1 cellular context compared by ENCODE assay signal in genomic region chr6:125945378-125946141, GRCh38.
A peak's percentile ranks its signal among the peaks of the same experiment; 100 is the strongest.
TF ChIP-seq lines count a peak whose summit lies in the region.

No MANE protein-coding gene starts in this region.

TF ChIP-seq in K562, 482 proteins besides CTCF, POLR2A, EP300 and RAD21 (continued from another document and continues in another):
- TF ChIP-seq, protein P1, sequence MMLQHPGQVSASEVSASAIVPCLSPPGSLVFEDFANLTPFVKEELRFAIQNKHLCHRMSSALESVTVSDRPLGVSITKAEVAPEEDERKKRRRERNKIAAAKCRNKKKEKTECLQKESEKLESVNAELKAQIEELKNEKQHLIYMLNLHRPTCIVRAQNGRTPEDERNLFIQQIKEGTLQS (IDR thresholded peaks at IDR 0.05) = peak; percentile 58
- TF ChIP-seq, protein P1 (CRISPR knock-in tag; conservative IDR thresholded peaks at IDR 0.05) = no peak
- TF ChIP-seq FOS (IDR thresholded peaks at IDR 0.05; ENCODE audit: extremely low read depth, insufficient read length) = peak; percentile 25
- TF ChIP-seq, protein P2, sequence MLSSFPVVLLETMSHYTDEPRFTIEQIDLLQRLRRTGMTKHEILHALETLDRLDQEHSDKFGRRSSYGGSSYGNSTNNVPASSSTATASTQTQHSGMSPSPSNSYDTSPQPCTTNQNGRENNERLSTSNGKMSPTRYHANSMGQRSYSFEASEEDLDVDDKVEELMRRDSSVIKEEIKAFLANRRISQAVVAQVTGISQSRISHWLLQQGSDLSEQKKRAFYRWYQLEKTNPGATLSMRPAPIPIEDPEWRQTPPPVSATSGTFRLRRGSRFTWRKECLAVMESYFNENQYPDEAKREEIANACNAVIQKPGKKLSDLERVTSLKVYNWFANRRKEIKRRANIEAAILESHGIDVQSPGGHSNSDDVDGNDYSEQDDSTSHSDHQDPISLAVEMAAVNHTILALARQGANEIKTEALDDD (IDR thresholded peaks at IDR 0.05) = peak; percentile 38; the same call in 1 of the 2 replicates
- no peak for TF ChIP-seq FOXJ3 (CRISPR knock-in tag; IDR thresholded peaks at IDR 0.05)
- peak; percentile 79 for TF ChIP-seq C11orf30 (IDR thresholded peaks at IDR 0.05; ENCODE audit: low read depth)
- TF ChIP-seq SMARCE1 (IDR thresholded peaks at IDR 0.05) = peak; percentile 28; the same call in 1 of the 2 replicates
- TF ChIP-seq BMI1 (IDR thresholded peaks at IDR 0.05; ENCODE audit: low read length) = no peak
- TF ChIP-seq FOXK2 (conservative IDR thresholded peaks at IDR 0.05 in 1 of 2, IDR thresholded peaks at IDR 0.05 in 1 of 2; ENCODE audit: low read depth in 2 of 2) = peak in 1 of 2 experiments; percentile 33; a peak in 1 of 4 replicates
- TF ChIP-seq DPF2 (IDR thresholded peaks at IDR 0.05) = peak; percentile 79; the same call in 1 of the 2 replicates
- TF ChIP-seq, protein P3, sequence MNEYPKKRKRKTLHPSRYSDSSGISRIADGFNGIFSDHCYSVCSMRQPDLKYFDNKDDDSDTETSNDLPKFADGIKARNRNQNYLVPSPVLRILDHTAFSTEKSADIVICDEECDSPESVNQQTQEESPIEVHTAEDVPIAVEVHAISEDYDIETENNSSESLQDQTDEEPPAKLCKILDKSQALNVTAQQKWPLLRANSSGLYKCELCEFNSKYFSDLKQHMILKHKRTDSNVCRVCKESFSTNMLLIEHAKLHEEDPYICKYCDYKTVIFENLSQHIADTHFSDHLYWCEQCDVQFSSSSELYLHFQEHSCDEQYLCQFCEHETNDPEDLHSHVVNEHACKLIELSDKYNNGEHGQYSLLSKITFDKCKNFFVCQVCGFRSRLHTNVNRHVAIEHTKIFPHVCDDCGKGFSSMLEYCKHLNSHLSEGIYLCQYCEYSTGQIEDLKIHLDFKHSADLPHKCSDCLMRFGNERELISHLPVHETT (CRISPR knock-in tag; conservative IDR thresholded peaks at IDR 0.05 in 1 of 2, IDR thresholded peaks at IDR 0.05 in 1 of 2) = 0 out of 4 replicates have a peak, but pooled peaks of 1 of the 2 experiments have one; percentile 15
- TF ChIP-seq, protein P4, sequence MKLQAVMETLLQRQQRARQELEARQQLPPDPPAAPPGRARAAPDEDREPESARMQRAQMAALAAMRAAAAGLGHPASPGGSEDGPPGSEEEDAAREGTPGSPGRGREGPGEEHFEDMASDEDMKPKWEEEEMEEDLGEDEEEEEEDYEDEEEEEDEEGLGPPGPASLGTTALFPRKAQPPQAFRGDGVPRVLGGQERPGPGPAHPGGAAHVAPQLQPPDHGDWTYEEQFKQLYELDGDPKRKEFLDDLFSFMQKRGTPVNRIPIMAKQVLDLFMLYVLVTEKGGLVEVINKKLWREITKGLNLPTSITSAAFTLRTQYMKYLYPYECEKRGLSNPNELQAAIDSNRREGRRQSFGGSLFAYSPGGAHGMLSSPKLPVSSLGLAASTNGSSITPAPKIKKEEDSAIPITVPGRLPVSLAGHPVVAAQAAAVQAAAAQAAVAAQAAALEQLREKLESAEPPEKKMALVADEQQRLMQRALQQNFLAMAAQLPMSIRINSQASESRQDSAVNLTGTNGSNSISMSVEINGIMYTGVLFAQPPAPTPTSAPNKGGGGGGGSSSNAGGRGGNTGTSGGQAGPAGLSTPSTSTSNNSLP (IDR thresholded peaks at IDR 0.05; ENCODE audit: borderline replicate concordance, low read depth, low read length) = peak; percentile 91
- TF ChIP-seq CBFA2T3 (IDR thresholded peaks at IDR 0.05) = peak; percentile 58
- peak; percentile 62 for TF ChIP-seq ARHGAP35 (IDR thresholded peaks at IDR 0.05; ENCODE audit: partially characterized antibody)
- TF ChIP-seq, protein P5, sequence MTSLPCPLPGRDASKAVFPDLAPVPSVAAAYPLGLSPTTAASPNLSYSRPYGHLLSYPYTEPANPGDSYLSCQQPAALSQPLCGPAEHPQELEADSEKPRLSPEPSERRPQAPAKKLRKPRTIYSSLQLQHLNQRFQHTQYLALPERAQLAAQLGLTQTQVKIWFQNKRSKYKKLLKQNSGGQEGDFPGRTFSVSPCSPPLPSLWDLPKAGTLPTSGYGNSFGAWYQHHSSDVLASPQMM (CRISPR knock-in tag; IDR thresholded peaks at IDR 0.05) = no peak
- 0 out of 2 replicates have a peak, but pooled peaks have one; percentile 10 for TF ChIP-seq KLF6 (CRISPR knock-in tag; IDR thresholded peaks at IDR 0.05; ENCODE audit: borderline replicate concordance)
- TF ChIP-seq HDAC1 (IDR thresholded peaks at IDR 0.05) = peak in 1 of 2 experiments; percentile 41; a peak in 1 of 4 replicates
- 0 out of 2 replicates have a peak, but pooled peaks have one; percentile 71 for TF ChIP-seq ELF4 (CRISPR knock-in tag; IDR thresholded peaks at IDR 0.05)
- TF ChIP-seq, protein P6, sequence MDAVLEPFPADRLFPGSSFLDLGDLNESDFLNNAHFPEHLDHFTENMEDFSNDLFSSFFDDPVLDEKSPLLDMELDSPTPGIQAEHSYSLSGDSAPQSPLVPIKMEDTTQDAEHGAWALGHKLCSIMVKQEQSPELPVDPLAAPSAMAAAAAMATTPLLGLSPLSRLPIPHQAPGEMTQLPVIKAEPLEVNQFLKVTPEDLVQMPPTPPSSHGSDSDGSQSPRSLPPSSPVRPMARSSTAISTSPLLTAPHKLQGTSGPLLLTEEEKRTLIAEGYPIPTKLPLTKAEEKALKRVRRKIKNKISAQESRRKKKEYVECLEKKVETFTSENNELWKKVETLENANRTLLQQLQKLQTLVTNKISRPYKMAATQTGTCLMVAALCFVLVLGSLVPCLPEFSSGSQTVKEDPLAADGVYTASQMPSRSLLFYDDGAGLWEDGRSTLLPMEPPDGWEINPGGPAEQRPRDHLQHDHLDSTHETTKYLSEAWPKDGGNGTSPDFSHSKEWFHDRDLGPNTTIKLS (IDR thresholded peaks at IDR 0.05; ENCODE audit: borderline replicate concordance, low read depth) = no peak
- TF ChIP-seq RCOR1 (IDR thresholded peaks at IDR 0.05; ENCODE audit: borderline replicate concordance in 1 of 2, low read depth in 2 of 2, low read length in 2 of 2) = peak in 1 of 2 experiments; percentile 88; a peak in 2 of 4 replicates
- 0 out of 2 replicates have a peak, but pooled peaks have one; percentile 28 for TF ChIP-seq SNIP1 (IDR thresholded peaks at IDR 0.05; ENCODE audit: low read depth)
- peak; percentile 97 for TF ChIP-seq PRDM10 (IDR thresholded peaks at IDR 0.05; ENCODE audit: partially characterized antibody)
- TF ChIP-seq NBN (IDR thresholded peaks at IDR 0.05; ENCODE audit: low read depth) = 0 out of 2 replicates have a peak, but pooled peaks have one; percentile 24
- TF ChIP-seq ZKSCAN8 (CRISPR knock-in tag; IDR thresholded peaks at IDR 0.05) = peak; percentile 41; the same call in 1 of the 2 replicates
- TF ChIP-seq HDAC2 (IDR thresholded peaks at IDR 0.05) = peak; percentile 41; the same call in 1 of the 2 replicates
- TF ChIP-seq NCOR1 (IDR thresholded peaks at IDR 0.05) = peak; percentile 28; the same call in 1 of the 2 replicates
- TF ChIP-seq OTX1 (CRISPR knock-in tag; IDR thresholded peaks at IDR 0.05) = 0 out of 2 replicates have a peak, but pooled peaks have one; percentile 55
- TF ChIP-seq NFE2L1 (tag; IDR thresholded peaks at IDR 0.05; ENCODE audit: borderline replicate concordance, low read depth) = peak; percentile 13; the same call in 1 of the 2 replicates
- TF ChIP-seq DMBX1 (CRISPR knock-in tag; IDR thresholded peaks at IDR 0.05; ENCODE audit: borderline replicate concordance) = 0 out of 2 replicates have a peak, but pooled peaks have one; percentile 21
- TF ChIP-seq, protein P7, sequence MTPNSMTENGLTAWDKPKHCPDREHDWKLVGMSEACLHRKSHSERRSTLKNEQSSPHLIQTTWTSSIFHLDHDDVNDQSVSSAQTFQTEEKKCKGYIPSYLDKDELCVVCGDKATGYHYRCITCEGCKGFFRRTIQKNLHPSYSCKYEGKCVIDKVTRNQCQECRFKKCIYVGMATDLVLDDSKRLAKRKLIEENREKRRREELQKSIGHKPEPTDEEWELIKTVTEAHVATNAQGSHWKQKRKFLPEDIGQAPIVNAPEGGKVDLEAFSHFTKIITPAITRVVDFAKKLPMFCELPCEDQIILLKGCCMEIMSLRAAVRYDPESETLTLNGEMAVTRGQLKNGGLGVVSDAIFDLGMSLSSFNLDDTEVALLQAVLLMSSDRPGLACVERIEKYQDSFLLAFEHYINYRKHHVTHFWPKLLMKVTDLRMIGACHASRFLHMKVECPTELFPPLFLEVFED (CRISPR knock-in tag; conservative IDR thresholded peaks at IDR 0.05) = 0 out of 2 replicates have a peak, but pooled peaks have one; percentile 41
- TF ChIP-seq CHD2 (IDR thresholded peaks at IDR 0.05; ENCODE audit: low read depth, low read length) = no peak
- 0 out of 2 replicates have a peak, but pooled peaks have one; percentile 35 for TF ChIP-seq ZEB2 (IDR thresholded peaks at IDR 0.05)
- no peak for TF ChIP-seq ILF3 (IDR thresholded peaks at IDR 0.05; ENCODE audit: borderline replicate concordance)
- peak; percentile 24; the same call in 1 of the 2 replicates for TF ChIP-seq CTBP1 (IDR thresholded peaks at IDR 0.05; ENCODE audit: borderline replicate concordance)
- TF ChIP-seq NFE2 (IDR thresholded peaks at IDR 0.05; ENCODE audit: low read depth) = peak; percentile 90
- TF ChIP-seq SMARCC2 (IDR thresholded peaks at IDR 0.05; ENCODE audit: low read depth) = peak; percentile 62; the same call in 1 of the 2 replicates
- TF ChIP-seq TAF9B (IDR thresholded peaks at IDR 0.05; ENCODE audit: partially characterized antibody) = peak; percentile 16
- no peak for TF ChIP-seq THRA (IDR thresholded peaks at IDR 0.05)
- 0 out of 2 replicates have a peak, but pooled peaks have one; percentile 24 for TF ChIP-seq MTA1 (IDR thresholded peaks at IDR 0.05; ENCODE audit: borderline replicate concordance)
- TF ChIP-seq HLTF (IDR thresholded peaks at IDR 0.05) = peak; percentile 75; the same call in 1 of the 2 replicates
- TF ChIP-seq FUS (optimal IDR thresholded peaks at IDR 0.05; ENCODE audit: low read depth, low read length) = no peak
- peak; percentile 80 for TF ChIP-seq CCNT2 (IDR thresholded peaks at IDR 0.05; ENCODE audit: borderline replicate concordance, extremely low read depth, insufficient read length, low read depth, low read length)
- TF ChIP-seq, protein P8, sequence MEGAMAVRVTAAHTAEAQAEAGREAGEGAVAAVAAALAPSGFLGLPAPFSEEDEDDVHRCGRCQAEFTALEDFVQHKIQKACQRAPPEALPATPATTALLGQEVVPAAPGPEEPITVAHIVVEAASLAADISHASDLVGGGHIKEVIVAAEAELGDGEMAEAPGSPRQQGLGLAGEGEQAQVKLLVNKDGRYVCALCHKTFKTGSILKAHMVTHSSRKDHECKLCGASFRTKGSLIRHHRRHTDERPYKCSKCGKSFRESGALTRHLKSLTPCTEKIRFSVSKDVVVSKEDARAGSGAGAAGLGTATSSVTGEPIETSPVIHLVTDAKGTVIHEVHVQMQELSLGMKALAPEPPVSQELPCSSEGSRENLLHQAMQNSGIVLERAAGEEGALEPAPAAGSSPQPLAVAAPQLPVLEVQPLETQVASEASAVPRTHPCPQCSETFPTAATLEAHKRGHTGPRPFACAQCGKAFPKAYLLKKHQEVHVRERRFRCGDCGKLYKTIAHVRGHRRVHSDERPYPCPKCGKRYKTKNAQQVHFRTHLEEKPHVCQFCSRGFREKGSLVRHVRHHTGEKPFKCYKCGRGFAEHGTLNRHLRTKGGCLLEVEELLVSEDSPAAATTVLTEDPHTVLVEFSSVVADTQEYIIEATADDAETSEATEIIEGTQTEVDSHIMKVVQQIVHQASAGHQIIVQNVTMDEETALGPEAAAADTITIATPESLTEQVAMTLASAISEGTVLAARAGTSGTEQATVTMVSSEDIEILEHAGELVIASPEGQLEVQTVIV (CRISPR knock-in tag; IDR thresholded peaks at IDR 0.05; ENCODE audit: borderline replicate concordance) = no peak
- TF ChIP-seq LEF1 (IDR thresholded peaks at IDR 0.05) = 0 out of 2 replicates have a peak, but pooled peaks have one; percentile 20
- TF ChIP-seq MAFF (IDR thresholded peaks at IDR 0.05; ENCODE audit: low read length) = peak; percentile 79; the same call in 1 of the 2 replicates
